Comparison of ENCODE assay signal across 17 cellular contexts in genomic region chr3:192726386-192726785, GRCh38. TPM values are rescaled to one million over a fixed set of nuclear protein-coding genes. Genes with fewer than 3 reads are reported as not detected.
"Had no signal": no experiment of that assay in that cellular context is flagged by ENCODE, and none has a peak within 500 bp of the region (broad histone marks: within the 10 kb centered on the region; RNA-seq: fewer than 3 reads in every experiment).

No MANE protein-coding gene starts in this region.

- H3K36me3 Mint-ChIP-seq: activated naive CD8-positive, alpha-beta T cell treated with anti-CD3 and anti-CD28 coated beads for 36 hours; natural killer cell treated with Interleukin-12 subunit alpha and Interleukin-12 subunit beta and Interleukin-15 and Interleukin-18, amount 100 ng/mL, for 72 hours had no signal

- ATAC-seq: activated CD8-positive, alpha-beta T cell treated with anti-CD3 and anti-CD28 coated beads for 36 hours; activated T-helper 17 cell treated with anti-CD3 and anti-CD28 coated beads, Interleukin-2, amount 50 U/mL, for 72 hours; lower lobe of right lung; natural killer cell treated with Interleukin-12 subunit alpha and Interleukin-12 subunit beta and Interleukin-15 and Interleukin-18, amount 100 ng/mL, for 72 hours; stimulated activated naive CD8-positive, alpha-beta T cell treated with anti-CD3 and anti-CD28 coated beads, Interleukin-15, Interleukin-2, amounts not matched to agents 100 U/mL and 50 U/mL, for 24 hours had no signal

- H3K27me3 ChIP-seq: transverse colon had no signal

- H3K4me3 Mint-ChIP-seq: activated CD4-positive, alpha-beta T cell treated with anti-CD3 and anti-CD28 coated beads, Interleukin-2, amount 10 ng/mL, durations not matched to agents 24 days and 14 days; activated CD8-positive, alpha-beta T cell treated with anti-CD3 and anti-CD28 coated beads for 36 hours; activated naive CD8-positive, alpha-beta T cell treated with anti-CD3 and anti-CD28 coated beads for 36 hours; activated T-helper 17 cell treated with anti-CD3 and anti-CD28 coated beads, Interleukin-2, amount 50 U/mL, for 72 hours; natural killer cell treated with Interleukin-12 subunit alpha and Interleukin-12 subunit beta and Interleukin-15 and Interleukin-18, amount 100 ng/mL, for 72 hours had no signal

- H3K9me3 ChIP-seq: lower lobe of right lung, transverse colon had no signal

- H3K4me1 Mint-ChIP-seq: activated CD4-positive, alpha-beta T cell treated with anti-CD3 and anti-CD28 coated beads, Interleukin-2, amount 10 ng/mL, durations not matched to agents 24 days and 14 days; activated naive CD8-positive, alpha-beta T cell treated with anti-CD3 and anti-CD28 coated beads for 36 hours had no signal

- H3K27ac ChIP-seq: cardiac muscle cell, lower lobe of right lung, transverse colon had no signal

- DNase-seq: activated CD4-positive, alpha-beta T cell treated with anti-CD3 and anti-CD28 coated beads, Interleukin-2, amount 10 ng/mL, durations not matched to agents 24 days and 14 days; activated CD8-positive, alpha-beta T cell treated with anti-CD3 and anti-CD28 coated beads for 36 hours; activated naive CD4-positive, alpha-beta T cell; activated naive CD8-positive, alpha-beta T cell treated with anti-CD3 and anti-CD28 coated beads for 36 hours; activated T-cell treated with anti-CD3 and anti-CD28 coated beads, Interleukin-2, amount 50 U/mL, for 1 hour; amniotic stem cell; foreskin melanocyte; lower lobe of right lung; stimulated activated CD4-positive, alpha-beta T cell treated with anti-CD3 and anti-CD28 coated beads, Interleukin-2, amount 100 ng/mL, for 24 hours; stimulated activated naive CD8-positive, alpha-beta T cell treated with anti-CD3 and anti-CD28 coated beads, Interleukin-15, Interleukin-2, amounts not matched to agents 100 U/mL and 50 U/mL, for 24 hours; T-helper 1 cell; T-helper 9 cell; transverse colon had no signal

- H3K4me1 ChIP-seq: lower lobe of right lung, transverse colon had no signal

- H3K36me3 ChIP-seq: cardiac muscle cell, lower lobe of right lung, transverse colon had no signal

- H3K4me3 ChIP-seq: cardiac muscle cell had no signal

- H3K27ac Mint-ChIP-seq: activated CD4-positive, alpha-beta T cell treated with anti-CD3 and anti-CD28 coated beads, Interleukin-2, amount 10 ng/mL, durations not matched to agents 24 days and 14 days; activated CD8-positive, alpha-beta T cell treated with anti-CD3 and anti-CD28 coated beads for 36 hours; activated naive CD8-positive, alpha-beta T cell treated with anti-CD3 and anti-CD28 coated beads for 36 hours; activated T-helper 17 cell treated with anti-CD3 and anti-CD28 coated beads, Interleukin-2, amount 50 U/mL, for 72 hours; natural killer cell treated with Interleukin-12 subunit alpha and Interleukin-12 subunit beta and Interleukin-15 and Interleukin-18, amount 100 ng/mL, for 72 hours; progenitor cell of endocrine pancreas had no signal

- H3K9me3 Mint-ChIP-seq: activated CD4-positive, alpha-beta T cell treated with anti-CD3 and anti-CD28 coated beads, Interleukin-2, amount 10 ng/mL, durations not matched to agents 24 days and 14 days; activated CD8-positive, alpha-beta T cell treated with anti-CD3 and anti-CD28 coated beads for 36 hours; activated naive CD8-positive, alpha-beta T cell treated with anti-CD3 and anti-CD28 coated beads for 36 hours; activated T-helper 17 cell treated with anti-CD3 and anti-CD28 coated beads, Interleukin-2, amount 50 U/mL, for 72 hours had no signal

RNA-seq across cellular contexts. Expression of gene FGF12, which starts 1.0 kb away (rescaled TPM):
- total RNA-seq: activated CD4-positive, alpha-beta T cell treated with anti-CD3 and anti-CD28 coated beads, Interleukin-2, amount 10 ng/mL, durations not matched to agents 24 days and 14 days; activated CD8-positive, alpha-beta T cell treated with anti-CD3 and anti-CD28 coated beads for 36 hours; activated naive CD8-positive, alpha-beta T cell treated with anti-CD3 and anti-CD28 coated beads for 36 hours; natural killer cell treated with Interleukin-12 subunit alpha and Interleukin-12 subunit beta and Interleukin-15 and Interleukin-18, amount 100 ng/mL, for 72 hours had no signal
